8 cellular contexts compared by ENCODE assay signal in genomic region chr19:48588670-48589399, GRCh38. TPM values are rescaled to one million over a fixed set of nuclear protein-coding genes. Genes with fewer than 3 reads are reported as not detected.
A peak's percentile ranks its signal among the peaks of the same experiment; 100 is the strongest.
DNase-seq lines count a peak whose midpoint lies in the region; ATAC-seq and TF ChIP-seq lines count a peak whose summit lies in the region.

No MANE protein-coding gene starts in this region.

- DNase-seq in COR-L47 (lab: John Stamatoyannopoulos, UW) (peak; percentile 89), activated T-cell treated with anti-CD3 and anti-CD28 coated beads for 24 hours (ENCODE audit: low read depth) (peak; percentile 78), epithelial cell of proximal tubule (ENCODE audit: low read depth) (peak; percentile 23)
- peak; percentile 68 to 81 for DNase-seq in stimulated activated CD8-positive, alpha-beta memory T cell treated with anti-CD3 and anti-CD28 coated beads, Interleukin-4, amount 100 ng/mL, for 1 hour (ENCODE audit: low read depth in 2 of 2, low spot score in 1 of 2)

- H4K20me1 ChIP-seq in OCI-LY3 (ENCODE audit: insufficient read depth, low read length), result no peaks in the 10 kb centered on the region

- TF ChIP-seq CTCF in OCI-LY3 (IDR thresholded peaks at IDR 0.05; ENCODE audit: low read depth, low read length) (peak; percentile 99), epithelial cell of proximal tubule (conservative IDR thresholded peaks at IDR 0.05; ENCODE audit: low read depth, low read length) (peak; percentile 93)

- ATAC-seq in GM21515 (IDR thresholded peaks at IDR 0.05; ENCODE audit: unreplicated experiment), result no peak

- no peak overlapping the region for H3K27ac ChIP-seq in HUES48 (ENCODE audit: low read depth, low read length)
- no peak overlapping the region for H3K27ac ChIP-seq in OCI-LY3 (ENCODE audit: low read length)
- no peak overlapping the region for H3K27ac ChIP-seq in mucosa of rectum (ENCODE audit: low read depth in 2 of 2, low read length in 2 of 2)

- H3K9ac ChIP-seq in HUES48 (ENCODE audit: low read depth, low read length), result no peak overlapping the region
- H3K9ac ChIP-seq in OCI-LY3 (ENCODE audit: low read length), result peak overlapping the region; percentile 59
- peak overlapping the region; percentile 27 to 41 for H3K9ac ChIP-seq in mucosa of rectum (ENCODE audit: low read depth in 1 of 2, low read length in 2 of 2)

- no peaks in the 10 kb centered on the region for H3K79me2 ChIP-seq in OCI-LY3 (ENCODE audit: low read length)

- peak overlapping the region; percentile 83 for H3K4me2 ChIP-seq in OCI-LY3 (ENCODE audit: low read length)

- H3K9me3 ChIP-seq in HUES48 (ENCODE audit: control insufficient read depth, insufficient read depth, low read length) (no peaks in the 10 kb centered on the region), OCI-LY3 (ENCODE audit: insufficient read depth, low read length) (no peaks in the 10 kb centered on the region), mucosa of rectum (ENCODE audit: control insufficient read depth in 2 of 2, low read length in 2 of 2) (no peaks in the 10 kb centered on the region)

- H3K27me3 ChIP-seq in HUES48 (ENCODE audit: control insufficient read depth, insufficient read depth, low read length) (no peaks in the 10 kb centered on the region), OCI-LY3 (ENCODE audit: low read depth, low read length) (no peaks in the 10 kb centered on the region), mucosa of rectum (ENCODE audit: control insufficient read depth in 2 of 2, insufficient read depth in 2 of 2, low read length in 2 of 2) (no peaks in the 10 kb centered on the region)

- peak overlapping the region; percentile 79 for H2AFZ ChIP-seq in OCI-LY3 (ENCODE audit: low read depth, low read length)

- H3K4me1 ChIP-seq in HUES48 (ENCODE audit: control insufficient read depth, insufficient read depth, low read length) (no peaks in the 10 kb centered on the region; the same call in 1 of the 2 replicates), OCI-LY3 (ENCODE audit: low read length) (peaks cover 8% of the 10 kb centered on the region; the same call in 1 of the 2 replicates), mucosa of rectum (ENCODE audit: control insufficient read depth in 2 of 2, insufficient read depth in 2 of 2, low read length in 2 of 2) (peaks cover 0 to 15% of the 10 kb centered on the region in 2 donors)

- H3K4me3 ChIP-seq in HUES48 (ENCODE audit: low read depth, low read length) (peak overlapping the region; percentile 60), OCI-LY3 (ENCODE audit: low read length) (peak overlapping the region; percentile 81), epithelial cell of proximal tubule (ENCODE audit: low read depth, low read length) (peak overlapping the region; percentile 32), mucosa of rectum (ENCODE audit: low read length in 2 of 2) (peak overlapping the region; percentile 40 to 63)

- H3K36me3 ChIP-seq in HUES48 (ENCODE audit: control insufficient read depth, insufficient read depth, low read length) (no peaks in the 10 kb centered on the region), OCI-LY3 (replicated peaks; ENCODE audit: low read depth, low read length) (no peaks in the 10 kb centered on the region), mucosa of rectum (ENCODE audit: control insufficient read depth in 2 of 2, insufficient read depth in 2 of 2, low read length in 2 of 2) (no peaks in the 10 kb centered on the region)

RNA-seq across cellular contexts. Expression of gene SPACA4, which starts 17.7 kb away (rescaled TPM):
- total RNA-seq in epithelial cell of proximal tubule, result not detected in 2 replicates

RNA-seq across cellular contexts. Expression of gene FAM83E, which starts 26.0 kb away (rescaled TPM):
- 0.14 and 0.40 TPM in 2 replicates for total RNA-seq in epithelial cell of proximal tubule

RNA-seq across cellular contexts. Expression of gene RPL18, which starts 30.1 kb away (rescaled TPM):
- 2,819 and 2,927 TPM in 2 replicates for total RNA-seq in epithelial cell of proximal tubule

RNA-seq across cellular contexts. Expression of gene SPHK2, which starts 30.5 kb away (rescaled TPM):
- 13.0 and 14.5 TPM in 2 replicates for total RNA-seq in epithelial cell of proximal tubule

RNA-seq across cellular contexts. Expression of gene SULT2B1, which starts 36.9 kb away (rescaled TPM):
- 0.29 TPM in 1 of 2 replicates, not detected in the other for total RNA-seq in epithelial cell of proximal tubule

Comparison
In these comparisons a context has a peak if more than half of its experiments do, and no peak if none do; other contexts are left out.
1. DNase-seq: peak in every context shown above with its lines; median percentile 89 in COR-L47; 78 in activated T-cell treated with anti-CD3 and anti-CD28 coated beads for 24 hours; 74 in stimulated activated CD8-positive, alpha-beta memory T cell treated with anti-CD3 and anti-CD28 coated beads, Interleukin-4, amount 100 ng/mL, for 1 hour; 23 in epithelial cell of proximal tubule.